In the genomic region with DNA sequence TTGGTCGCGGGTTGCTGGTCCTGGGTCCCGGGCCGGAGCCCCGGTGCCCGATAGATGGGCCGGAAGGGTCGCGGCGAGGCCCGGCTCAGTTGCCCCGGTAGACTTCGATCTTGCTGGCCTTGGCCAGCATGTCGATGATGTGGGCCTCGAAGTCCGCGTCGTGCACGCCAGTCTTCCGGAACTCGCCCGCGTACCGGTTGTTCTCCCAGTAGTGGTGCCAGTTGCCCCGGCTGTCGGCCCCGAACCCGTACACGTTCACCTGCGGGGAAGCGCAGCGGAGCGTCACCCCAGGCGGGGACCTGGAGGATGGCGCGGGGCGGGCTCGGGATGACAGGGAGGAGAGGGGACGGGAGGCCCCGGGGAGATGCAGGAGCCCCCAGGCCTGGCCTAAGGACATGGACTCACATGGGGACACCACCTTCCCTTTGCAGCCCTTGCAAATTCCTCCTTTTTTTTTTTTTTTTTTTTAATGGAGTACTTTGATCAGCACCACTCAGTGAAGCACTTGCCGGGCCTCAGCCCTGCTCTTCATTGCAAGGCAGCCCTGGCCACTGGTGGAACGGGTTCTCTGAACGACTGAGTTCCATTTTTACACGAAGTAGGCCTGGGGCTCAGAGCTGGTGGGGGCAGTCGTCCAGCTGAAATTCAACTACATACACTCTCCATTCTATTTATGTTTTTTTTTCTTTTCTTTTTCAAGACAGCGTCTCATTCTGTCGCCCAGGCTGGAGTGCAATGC, we compare ENCODE assay signal across 8 cellular contexts. TPM values are rescaled to one million over a fixed set of nuclear protein-coding genes. Genes with fewer than 3 reads are reported as not detected.
DNase-seq lines count a peak whose midpoint lies in the region; ATAC-seq lines count a peak whose summit lies in the region.

No MANE protein-coding gene starts in this region.

- H3K9ac ChIP-seq in subcutaneous abdominal adipose tissue (ENCODE audit: low read length in 5 of 5) = peak overlapping the region in 4 of 5 donors; percentile 51 to 79 (median 54)

- peak overlapping the region; percentile 94 for H3K4me3 Mint-ChIP-seq in activated naive CD4-positive, alpha-beta T cell treated with anti-CD3 and anti-CD28 coated beads, Interleukin-2, amount 50 U/mL, for 24 hours

- peaks cover 0 to 25% (median 22%) of the 10 kb centered on the region in 5 donors for H3K4me1 ChIP-seq in subcutaneous abdominal adipose tissue (ENCODE audit: control insufficient read depth in 5 of 5, insufficient read depth in 5 of 5, low read length in 5 of 5)

- peak overlapping the region; percentile 65 for H3K27ac ChIP-seq in subcutaneous abdominal adipose tissue (ENCODE audit: low read depth, low read length)

- H3K27me3 Mint-ChIP-seq in activated naive CD4-positive, alpha-beta T cell treated with anti-CD3 and anti-CD28 coated beads, Interleukin-2, amount 50 U/mL, for 24 hours = no peaks in the 10 kb centered on the region

- no peaks in the 10 kb centered on the region for H3K9me3 ChIP-seq in iPS-18c (ENCODE audit: control insufficient read depth, insufficient read depth, low read length)
- no peaks in the 10 kb centered on the region for H3K9me3 ChIP-seq in subcutaneous abdominal adipose tissue (ENCODE audit: control insufficient read depth in 5 of 5, low read length in 5 of 5)

- no peaks in the 10 kb centered on the region for H3K27me3 ChIP-seq in subcutaneous abdominal adipose tissue (ENCODE audit: control insufficient read depth in 5 of 5, insufficient read depth in 4 of 5, low read length in 5 of 5)

- no peak for DNase-seq in activated naive CD4-positive, alpha-beta T cell treated with Interleukin-2 at 50 U/mL for 16 hours
- no peak for DNase-seq in activated naive CD4-positive, alpha-beta T cell treated with anti-CD3 and anti-CD28 coated beads, Interleukin-2, amount 50 U/mL, for 72 hours (ENCODE audit: low spot score in 2 of 2)
- DNase-seq in NCI-H2107 treated with DMSO at 0.1 percent for 48 hours (lab: John Stamatoyannopoulos, UW; ENCODE audit: unreplicated experiment) = no peak
- no peak for DNase-seq in T1000 (lab: John Stamatoyannopoulos, UW)
- DNase-seq in NCI-H82 (lab: John Stamatoyannopoulos, UW) = no peak

- H3K4me3 ChIP-seq in iPS-18c (ENCODE audit: insufficient read depth, low read depth, low read length) = peak overlapping the region; percentile 92
- peak overlapping the region in 4 of 5 donors; percentile 68 to 76 (median 72) for H3K4me3 ChIP-seq in subcutaneous abdominal adipose tissue (ENCODE audit: low read depth in 1 of 5, low read length in 5 of 5)

- H3K36me3 ChIP-seq in subcutaneous abdominal adipose tissue (ENCODE audit: control insufficient read depth in 5 of 5, insufficient read depth in 5 of 5, low read length in 5 of 5) = peaks cover 0 to 11% (median 4%) of the 10 kb centered on the region in 5 donors

- no peak for ATAC-seq in activated naive CD4-positive, alpha-beta T cell treated with anti-CD3 and anti-CD28 coated beads, Interleukin-2, amount 50 U/mL, for 72 hours

- H3K36me3 Mint-ChIP-seq in activated naive CD4-positive, alpha-beta T cell treated with anti-CD3 and anti-CD28 coated beads, Interleukin-2, amount 50 U/mL, for 24 hours = peaks cover 5% of the 10 kb centered on the region
- peaks cover 0 to 6% of the 10 kb centered on the region in 2 donors for H3K36me3 Mint-ChIP-seq in activated naive CD4-positive, alpha-beta T cell treated with anti-CD3 and anti-CD28 coated beads, Interleukin-2, amount 50 U/mL, for 72 hours

- peaks cover 11% of the 10 kb centered on the region for H3K4me1 Mint-ChIP-seq in activated naive CD4-positive, alpha-beta T cell treated with anti-CD3 and anti-CD28 coated beads, Interleukin-2, amount 50 U/mL, for 24 hours

- no peaks in the 10 kb centered on the region for H3K9me3 Mint-ChIP-seq in activated naive CD4-positive, alpha-beta T cell treated with anti-CD3 and anti-CD28 coated beads, Interleukin-2, amount 50 U/mL, for 24 hours
- no peaks in the 10 kb centered on the region for H3K9me3 Mint-ChIP-seq in activated naive CD4-positive, alpha-beta T cell treated with anti-CD3 and anti-CD28 coated beads, Interleukin-2, amount 50 U/mL, for 72 hours

- peak overlapping the region; percentile 97 for H3K27ac Mint-ChIP-seq in activated naive CD4-positive, alpha-beta T cell treated with anti-CD3 and anti-CD28 coated beads, Interleukin-2, amount 50 U/mL, for 24 hours
- peak overlapping the region; percentile 29 to 93 for H3K27ac Mint-ChIP-seq in activated naive CD4-positive, alpha-beta T cell treated with anti-CD3 and anti-CD28 coated beads, Interleukin-2, amount 50 U/mL, for 72 hours

RNA-seq across cellular contexts. Expression of gene DDX19A, which starts 35.1 kb away (rescaled TPM):
- total RNA-seq in activated naive CD4-positive, alpha-beta T cell treated with anti-CD3 and anti-CD28 coated beads, Interleukin-2, amount 50 U/mL, for 72 hours = 10 to 100 TPM; 41.7 to 55.2 TPM

RNA-seq across cellular contexts. Expression of gene ST3GAL2, which starts 57.1 kb away (rescaled TPM):
- total RNA-seq in activated naive CD4-positive, alpha-beta T cell treated with anti-CD3 and anti-CD28 coated beads, Interleukin-2, amount 50 U/mL, for 72 hours = 10 to 100 TPM; 13.9 to 18.2 TPM
